In genomic region chr17:50114849-50115357, GRCh38 we compare ENCODE assay signal across 6 cellular contexts. TPM values are rescaled to one million over a fixed set of nuclear protein-coding genes. Genes with fewer than 3 reads are reported as not detected.
DNase-seq lines count a peak whose midpoint lies in the region; ATAC-seq, FAIRE-seq and TF ChIP-seq lines count a peak whose summit lies in the region.

No MANE protein-coding gene starts in this region.

- H3K27ac ChIP-seq in astrocyte (ENCODE audit: low read depth, low read length) = no peak overlapping the region

- H4K20me1 ChIP-seq in astrocyte (ENCODE audit: insufficient read depth, low read length) = no peaks in the 10 kb centered on the region

- DNase-seq in GM12865 (ENCODE audit: low read depth) (peak; percentile 68), NCI-H2029 treated with DMSO at 0.1 percent for 48 hours (lab: John Stamatoyannopoulos, UW) (peak; percentile 17), astrocyte (ENCODE audit: low read depth) (peak; percentile 37), LoVo (ENCODE audit: low spot score) (no peak)

- H3K4me1 ChIP-seq in astrocyte (ENCODE audit: insufficient read depth, low read length) = peaks cover 4% of the 10 kb centered on the region

- ATAC-seq in GM19467 (IDR thresholded peaks at IDR 0.05; ENCODE audit: unreplicated experiment) = no peak

- H3K4me3 ChIP-seq in GM12865 (ENCODE audit: low read depth, low read length) (no peak overlapping the region), astrocyte (ENCODE audit: insufficient read depth, low read depth, low read length) (no peak overlapping the region)

- H3K9me3 Mint-ChIP-seq in astrocyte (ENCODE audit: unreplicated experiment) = no peaks in the 10 kb centered on the region
- no peaks in the 10 kb centered on the region for H3K9me3 Mint-ChIP-seq in nephron

- H3K27me3 Mint-ChIP-seq in astrocyte (ENCODE audit: low read depth, unreplicated experiment) = peaks cover 19% of the 10 kb centered on the region
- peaks cover 20% of the 10 kb centered on the region for H3K27me3 Mint-ChIP-seq in nephron (ENCODE audit: low read depth)

- H3K4me1 Mint-ChIP-seq in astrocyte (ENCODE audit: low read depth, unreplicated experiment) = peaks cover 5% of the 10 kb centered on the region
- H3K4me1 Mint-ChIP-seq in nephron = peaks cover 11% of the 10 kb centered on the region

- no peaks in the 10 kb centered on the region for H3K9me3 ChIP-seq in astrocyte (ENCODE audit: insufficient read depth, low read depth, low read length)

- no peaks in the 10 kb centered on the region for H3K27me3 ChIP-seq in astrocyte (ENCODE audit: insufficient read depth, low read length)

- H3K9ac ChIP-seq in astrocyte (ENCODE audit: low read length) = no peak overlapping the region

- no peaks in the 10 kb centered on the region for H3K36me3 ChIP-seq in astrocyte (ENCODE audit: insufficient read depth, low read length)

- H3K36me3 Mint-ChIP-seq in astrocyte (ENCODE audit: low read depth, unreplicated experiment) = peaks cover 9% of the 10 kb centered on the region
- peaks cover 27% of the 10 kb centered on the region for H3K36me3 Mint-ChIP-seq in nephron (ENCODE audit: low read depth)

- no peaks in the 10 kb centered on the region for H3K79me2 ChIP-seq in astrocyte (ENCODE audit: insufficient read depth, low read length)

- peak overlapping the region; percentile 51 for H3K27ac Mint-ChIP-seq in astrocyte (ENCODE audit: unreplicated experiment)
- peak overlapping the region; percentile 16 to 60 (median 58) for H3K27ac Mint-ChIP-seq in nephron

- no peak for FAIRE-seq in astrocyte (lab: Jason Lieb, UNC)

- H2AFZ ChIP-seq in astrocyte (ENCODE audit: low read depth, low read length) = no peak overlapping the region

- H3K4me2 ChIP-seq in astrocyte (ENCODE audit: low read length) = no peak overlapping the region

- TF ChIP-seq CTCF in GM12865 (IDR thresholded peaks at IDR 0.05; ENCODE audit: insufficient read depth, low read depth, low read length, missing control alignments) (peak; percentile 74), astrocyte (IDR thresholded peaks at IDR 0.05; ENCODE audit: insufficient read depth, low read depth, low read length) (peak; percentile 75), nephron (IDR thresholded peaks at IDR 0.05; ENCODE audit: unreplicated experiment in 3 of 3) (peak; percentile 53 to 60 (median 54))

- H3K4me3 Mint-ChIP-seq in astrocyte (ENCODE audit: unreplicated experiment) (peak overlapping the region; percentile 28), nephron (no peak overlapping the region)

RNA-seq across cellular contexts. Expression of gene SAMD14, which starts 15.1 kb away (rescaled TPM):
- total RNA-seq in astrocyte = 9.7 and 10.8 TPM in 2 replicates

RNA-seq across cellular contexts. Expression of gene PDK2, which starts 19.8 kb away (rescaled TPM):
- total RNA-seq in astrocyte = 25.8 and 26.8 TPM in 2 replicates

RNA-seq across cellular contexts. Expression of gene PPP1R9B, which starts 35.6 kb away (rescaled TPM):
- 73.6 and 75.9 TPM in 2 replicates for total RNA-seq in astrocyte

RNA-seq across cellular contexts. Expression of gene SGCA, which starts 50.9 kb away (rescaled TPM):
- total RNA-seq in astrocyte = 0.32 TPM in 1 of 2 replicates, not detected in the other

RNA-seq across cellular contexts. Expression of gene ITGA3, which starts 59.0 kb away (rescaled TPM):
- 319 and 373 TPM in 2 replicates for total RNA-seq in astrocyte
